In genomic region chr12:131850856-131851559, GRCh38 we compare ENCODE assay signal across 1 cellular context.
TF ChIP-seq lines count a peak whose summit lies in the region.

No MANE protein-coding gene starts in this region.

TF ChIP-seq in HepG2, 621 proteins besides CTCF, POLR2A, EP300 and RAD21 (continued from another document and continues in another):
- no peak for TF ChIP-seq ARID5B (CRISPR knock-in tag; IDR thresholded peaks at IDR 0.05)
- TF ChIP-seq CENPT (CRISPR knock-in tag; IDR thresholded peaks at IDR 0.05; ENCODE audit: low read depth): no peak
- TF ChIP-seq REST (IDR thresholded peaks at IDR 0.05; ENCODE audit: borderline replicate concordance in 1 of 2, low read depth in 1 of 2, low read length in 2 of 2): no peak
- 0 out of 2 replicates have a peak, but pooled peaks have one; percentile 20 for TF ChIP-seq ZBTB7B (CRISPR knock-in tag; IDR thresholded peaks at IDR 0.05)
- peak; percentile 40; the same call in 1 of the 2 replicates for TF ChIP-seq ARID4A (CRISPR knock-in tag; IDR thresholded peaks at IDR 0.05; ENCODE audit: borderline replicate concordance)
- TF ChIP-seq ZUFSP (CRISPR knock-in tag; IDR thresholded peaks at IDR 0.05; ENCODE audit: borderline replicate concordance): no peak
- TF ChIP-seq ZSCAN31 (CRISPR knock-in tag; IDR thresholded peaks at IDR 0.05; ENCODE audit: low read depth): no peak
- no peak for TF ChIP-seq ZNF670 (CRISPR knock-in tag; IDR thresholded peaks at IDR 0.05; ENCODE audit: borderline replicate concordance)
- no peak for TF ChIP-seq ZMYM4 (CRISPR knock-in tag; IDR thresholded peaks at IDR 0.05)
- TF ChIP-seq CREM (IDR thresholded peaks at IDR 0.05): no peak
- TF ChIP-seq CREM (CRISPR knock-in tag; IDR thresholded peaks at IDR 0.05): no peak
- TF ChIP-seq AGO1 (IDR thresholded peaks at IDR 0.05; ENCODE audit: low read depth, low read length, poor library complexity, severe bottlenecking): no peak
- TF ChIP-seq SP140L (CRISPR knock-in tag; IDR thresholded peaks at IDR 0.05; ENCODE audit: borderline replicate concordance): no peak
- TF ChIP-seq ZNF646 (CRISPR knock-in tag; IDR thresholded peaks at IDR 0.05): no peak
- peak; percentile 73; the same call in 1 of the 2 replicates for TF ChIP-seq ZNF281 (CRISPR knock-in tag; IDR thresholded peaks at IDR 0.05; ENCODE audit: borderline replicate concordance)
- no peak for TF ChIP-seq NFAT5 (CRISPR knock-in tag; IDR thresholded peaks at IDR 0.05)
- no peak for TF ChIP-seq ZNF253 (CRISPR knock-in tag; IDR thresholded peaks at IDR 0.05; ENCODE audit: borderline replicate concordance)
- TF ChIP-seq ZNF317 (CRISPR knock-in tag; IDR thresholded peaks at IDR 0.05): 0 out of 2 replicates have a peak, but pooled peaks have one; percentile 45
- no peak for TF ChIP-seq HMG20B (CRISPR knock-in tag; conservative IDR thresholded peaks at IDR 0.05)
